ENCODE assay signal across 8 cellular contexts in genomic region chr14:74941676-74942097, GRCh38. TPM values are rescaled to one million over a fixed set of nuclear protein-coding genes. Genes with fewer than 3 reads are reported as not detected.
DNase-seq lines count a peak whose midpoint lies in the region; ATAC-seq and TF ChIP-seq lines count a peak whose summit lies in the region.

No MANE protein-coding gene starts in this region.

- peak overlapping the region; percentile 87 to 95 (median 91) for H3K27ac Mint-ChIP-seq in IgD-negative memory B cell

- H3K9me3 ChIP-seq in esophagus (ENCODE audit: control insufficient read depth in 2 of 2, insufficient read depth in 1 of 2, low read depth in 1 of 2, low read length in 1 of 2): no peaks in the 10 kb centered on the region
- no peaks in the 10 kb centered on the region for H3K9me3 ChIP-seq in osteoblast (ENCODE audit: low read depth, low read length)
- H3K9me3 ChIP-seq in tibial nerve: no peaks in the 10 kb centered on the region

- H3K27me3 ChIP-seq in esophagus (ENCODE audit: control insufficient read depth in 1 of 2, insufficient read depth in 2 of 2, low read length in 2 of 2): no peaks in the 10 kb centered on the region
- H3K27me3 ChIP-seq in osteoblast (ENCODE audit: insufficient read depth, low read length): no peaks in the 10 kb centered on the region
- no peaks in the 10 kb centered on the region for H3K27me3 ChIP-seq in tibial nerve

- TF ChIP-seq EP300 in tibial nerve (IDR thresholded peaks at IDR 0.05): peak in 1 of 2 donors; percentile 33

- peaks cover 39 to 44% (median 44%) of the 10 kb centered on the region in 3 donors for H3K4me1 Mint-ChIP-seq in IgD-negative memory B cell

- H3K27ac ChIP-seq in esophagus (ENCODE audit: low read depth in 2 of 2, low read length in 1 of 2): peak overlapping the region; percentile 66 to 74
- H3K27ac ChIP-seq in osteoblast (ENCODE audit: low read depth, low read length): no peak overlapping the region
- H3K27ac ChIP-seq in tibial nerve: peak overlapping the region; percentile 7 to 82 (median 72)

- no peak overlapping the region for H3K4me3 ChIP-seq in esophagus (ENCODE audit: low read depth in 1 of 2, low read length in 2 of 2)
- no peak overlapping the region for H3K4me3 ChIP-seq in osteoblast (ENCODE audit: insufficient read depth, low read length)
- peak overlapping the region in 2 of 4 donors; percentile 1 to 27 for H3K4me3 ChIP-seq in tibial nerve

- no peaks in the 10 kb centered on the region for H3K79me2 ChIP-seq in osteoblast (ENCODE audit: insufficient read depth, low read length)

- no peak for TF ChIP-seq POLR2A in tibial nerve (IDR thresholded peaks at IDR 0.05)

- TF ChIP-seq CTCF in osteoblast (IDR thresholded peaks at IDR 0.05; ENCODE audit: extremely low read depth, low read depth, low read length) (no peak), tibial nerve (IDR thresholded peaks at IDR 0.05) (no peak)

- ATAC-seq in GM18867 (IDR thresholded peaks at IDR 0.05; ENCODE audit: unreplicated experiment) (peak; percentile 54), GM21526 (IDR thresholded peaks at IDR 0.05; ENCODE audit: low FRiP score, unreplicated experiment) (no peak)

- H4K20me1 ChIP-seq in osteoblast (ENCODE audit: insufficient read depth, low read length): no peaks in the 10 kb centered on the region

- 22 to 32% methylated on average over 13 of the region's 13 CpGs for WGBS in esophagus, 2 donors
- 24 to 31% methylated on average over 13 of the region's 13 CpGs for WGBS in tibial nerve, 2 donors

- peaks cover 3 to 17% of the 10 kb centered on the region in 2 donors for H3K4me1 ChIP-seq in esophagus (ENCODE audit: control insufficient read depth in 2 of 2, insufficient read depth in 2 of 2, low read length in 1 of 2)
- H3K4me1 ChIP-seq in osteoblast (ENCODE audit: insufficient read depth, low read length): peaks cover 30% of the 10 kb centered on the region
- peaks cover 0 to 53% (median 38%) of the 10 kb centered on the region in 4 donors for H3K4me1 ChIP-seq in tibial nerve

- peak; percentile 83 for DNase-seq in activated CD8-positive, alpha-beta memory T cell treated with anti-CD3 and anti-CD28 coated beads for 24 hours
- DNase-seq in osteoblast (ENCODE audit: insufficient read length, low spot score, missing footprints) (peak; percentile 95), tibial nerve (ENCODE audit: low spot score in 2 of 2) (no peak), NCI-H1694 (lab: John Stamatoyannopoulos, UW) (no peak)

- peak overlapping the region; percentile 38 to 93 (median 82) for H3K4me3 Mint-ChIP-seq in IgD-negative memory B cell

- no peaks in the 10 kb centered on the region for H3K27me3 Mint-ChIP-seq in IgD-negative memory B cell

- H3K9me3 Mint-ChIP-seq in IgD-negative memory B cell: no peaks in the 10 kb centered on the region

- H3K36me3 ChIP-seq in esophagus (ENCODE audit: control insufficient read depth in 2 of 2, insufficient read depth in 2 of 2, low read length in 1 of 2) (no peaks in the 10 kb centered on the region), osteoblast (ENCODE audit: insufficient read depth, low read length) (peaks cover 2% of the 10 kb centered on the region), tibial nerve (peaks cover 0 to 5% (median 0%) of the 10 kb centered on the region in 3 donors)

- no peaks in the 10 kb centered on the region for H3K36me3 Mint-ChIP-seq in IgD-negative memory B cell

- H3K4me2 ChIP-seq in osteoblast (ENCODE audit: insufficient read depth, low read length): no peak overlapping the region

- H2AFZ ChIP-seq in osteoblast (ENCODE audit: low read length): peak overlapping the region; percentile 63

RNA-seq across cellular contexts. Expression of gene PGF, which starts 13.7 kb away (rescaled TPM):
- polyA plus RNA-seq in IgD-negative memory B cell (not detected), esophagus (1 to 10 TPM; 2.4 to 2.5 TPM)
- total RNA-seq in osteoblast (16.3 and 24.5 TPM in 2 replicates), tibial nerve (10 to 100 TPM; 13.2 to 39.5 (median 18.0) TPM)

RNA-seq across cellular contexts. Expression of gene RPS6KL1, which starts 18.6 kb away (rescaled TPM):
- polyA plus RNA-seq in IgD-negative memory B cell: 1.4 TPM
- 1 to 10 TPM; 2.8 to 3.0 TPM for polyA plus RNA-seq in esophagus
- total RNA-seq in osteoblast: 0.29 and 0.36 TPM in 2 replicates
- 10 to 100 TPM in 2 of 4 donors, 1 to 10 TPM in 2; 2.0 to 20.7 (median 7.7) TPM for total RNA-seq in tibial nerve

RNA-seq across cellular contexts. Expression of gene DLST, which starts 60.0 kb away (rescaled TPM):
- polyA plus RNA-seq in IgD-negative memory B cell: 10.3 TPM
- 10 to 100 TPM; 31.0 to 56.5 TPM for polyA plus RNA-seq in esophagus
- total RNA-seq in osteoblast: 69.8 and 72.5 TPM in 2 replicates
- total RNA-seq in tibial nerve: 10 to 100 TPM; 73.5 to 94.8 (median 87.2) TPM

Comparison
In these comparisons a context has a peak if more than half of its experiments do, and no peak if none do; other contexts are left out.
1. DNase-seq: peak in activated CD8-positive, alpha-beta memory T cell treated with anti-CD3 and anti-CD28 coated beads for 24 hours (single experiment) and osteoblast (single experiment); none in tibial nerve (0 of 2) and NCI-H1694 (single experiment).